ENCODE assay signal across 32 cellular contexts in the genomic region with DNA sequence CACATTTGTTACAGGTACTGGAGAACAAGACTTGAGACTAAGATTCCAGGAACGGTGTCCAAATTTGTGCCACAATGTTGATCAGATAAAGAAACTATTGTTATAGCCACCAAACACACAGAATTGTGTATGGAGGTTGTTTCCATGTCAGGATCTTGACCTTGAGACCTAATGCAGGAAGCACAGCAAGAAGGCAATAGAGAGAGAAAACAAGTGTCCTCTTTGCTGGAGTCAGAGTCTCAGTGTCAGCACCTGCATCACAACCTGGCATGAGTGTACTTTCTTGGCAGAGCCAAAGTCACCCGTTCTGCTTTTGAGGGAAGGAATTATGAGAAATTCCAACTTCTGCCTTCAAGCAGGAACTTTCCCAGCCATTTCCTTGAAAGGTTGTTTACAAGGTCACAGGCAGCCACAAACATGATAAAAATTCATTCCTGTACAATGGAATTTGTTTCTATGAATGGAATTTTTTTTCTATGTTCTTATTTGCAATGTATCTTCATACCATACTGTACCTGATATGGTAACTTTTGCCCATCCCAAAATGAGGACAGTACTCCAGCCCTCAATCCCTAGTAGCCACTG.
A peak's percentile ranks its signal among the peaks of the same experiment; 100 is the strongest.
DNase-seq lines count a peak whose midpoint lies in the region; ATAC-seq and TF ChIP-seq lines count a peak whose summit lies in the region.
"Had no signal": no experiment of that assay in that cellular context is flagged by ENCODE, and none has a peak within 500 bp of the region (broad histone marks: within the 10 kb centered on the region; RNA-seq: fewer than 3 reads in every experiment).

No MANE protein-coding gene starts in this region.

- TF ChIP-seq POLR2A in erythroblast (IDR thresholded peaks at IDR 0.05; ENCODE audit: low read length): no peak

- H3K27me3 ChIP-seq in dorsolateral prefrontal cortex: no peaks in the 10 kb centered on the region
- H3K27me3 ChIP-seq: cardiac muscle cell, gastroesophageal sphincter, Peyer's patch, testis had no signal

- intact Hi-C loops in dorsolateral prefrontal cortex (cut with DNase I): no loop called here

- no peak overlapping the region for H3K27ac ChIP-seq in dorsolateral prefrontal cortex
- H3K27ac ChIP-seq: cardiac muscle cell, gastroesophageal sphincter, HL-60, Peyer's patch, testis had no signal

- peak; percentile 52 for ATAC-seq in SK-N-SH treated with all-trans-retinoic acid at 6 μM for 48 hours
- ATAC-seq in GM18498 (IDR thresholded peaks at IDR 0.05; ENCODE audit: unreplicated experiment): no peak
- ATAC-seq: activated CD4-positive, alpha-beta T cell treated with anti-CD3 and anti-CD28 coated beads for 36 hours; activated CD8-positive, alpha-beta T cell treated with anti-CD3 and anti-CD28 coated beads for 36 hours; gastroesophageal sphincter; left colon had no signal

- TF ChIP-seq CTCF in choroid plexus epithelial cell (conservative IDR thresholded peaks at IDR 0.05; ENCODE audit: low read depth, low read length) (no peak), dorsolateral prefrontal cortex (IDR thresholded peaks at IDR 0.05 in 54 of 56, conservative IDR thresholded peaks at IDR 0.05 in 2 of 56; ENCODE audit: low read depth in 1 of 56, partially characterized antibody in 56 of 56) (no peak)

- DNase-seq in EH (ENCODE audit: low read depth): peak; percentile 48
- peak; percentile 26 for DNase-seq in choroid plexus epithelial cell (ENCODE audit: low read depth)
- DNase-seq in pons (ENCODE audit: low spot score): peak; percentile 36
- no peak for DNase-seq in dorsolateral prefrontal cortex
- no peak for DNase-seq in NCI-H446 (lab: John Stamatoyannopoulos, UW)
- no peak for DNase-seq in erythroblast (lab: John Stamatoyannopoulos, UW)
- DNase-seq: activated CD4-positive, alpha-beta T cell treated with anti-CD3 and anti-CD28 coated beads for 36 hours; activated CD8-positive, alpha-beta memory T cell treated with anti-CD3 and anti-CD28 coated beads, Interleukin-2, amount 50 U/mL, for 48 hours; activated CD8-positive, alpha-beta T cell treated with anti-CD3 and anti-CD28 coated beads for 36 hours; activated naive CD4-positive, alpha-beta T cell treated with anti-CD3 and anti-CD28 coated beads, Interleukin-2, amount 10 ng/mL, durations not matched to agents 7 days and 5 days; amniotic stem cell; CD4-positive, alpha-beta memory T cell; hypothalamus; Karpas-422; left colon; NCI-H1417 treated with DMSO at 0.1 percent for 48 hours; NCI-H2081 treated with DMSO at 0.1 percent for 48 hours; NCI-H226; NCI-H748 treated with DMSO at 0.1 percent for 48 hours; nephron progenitor cell; Peyer's patch; retina; SIG-M5; stimulated activated naive CD4-positive, alpha-beta T cell; T-helper 9 cell; testis had no signal

- H3K4me3 ChIP-seq in choroid plexus epithelial cell (ENCODE audit: low read depth, low read length) (no peak overlapping the region), dorsolateral prefrontal cortex (no peak overlapping the region)
- H3K4me3 ChIP-seq: cardiac muscle cell, gastroesophageal sphincter, Peyer's patch, smooth muscle cell, testis had no signal

TF ChIP-seq in SK-N-SH treated with all-trans-retinoic acid at 6 μM for 48 hours, 23 proteins besides CTCF, POLR2A, EP300 and RAD21:
- TF ChIP-seq, protein P1, sequence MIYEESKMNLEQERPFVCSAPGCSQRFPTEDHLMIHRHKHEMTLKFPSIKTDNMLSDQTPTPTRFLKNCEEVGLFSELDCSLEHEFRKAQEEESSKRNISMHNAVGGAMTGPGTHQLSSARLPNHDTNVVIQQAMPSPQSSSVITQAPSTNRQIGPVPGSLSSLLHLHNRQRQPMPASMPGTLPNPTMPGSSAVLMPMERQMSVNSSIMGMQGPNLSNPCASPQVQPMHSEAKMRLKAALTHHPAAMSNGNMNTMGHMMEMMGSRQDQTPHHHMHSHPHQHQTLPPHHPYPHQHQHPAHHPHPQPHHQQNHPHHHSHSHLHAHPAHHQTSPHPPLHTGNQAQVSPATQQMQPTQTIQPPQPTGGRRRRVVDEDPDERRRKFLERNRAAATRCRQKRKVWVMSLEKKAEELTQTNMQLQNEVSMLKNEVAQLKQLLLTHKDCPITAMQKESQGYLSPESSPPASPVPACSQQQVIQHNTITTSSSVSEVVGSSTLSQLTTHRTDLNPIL (CRISPR knock-in tag; IDR thresholded peaks at IDR 0.05; ENCODE audit: low read depth): no peak
- TF ChIP-seq TCF4 (CRISPR knock-in tag; IDR thresholded peaks at IDR 0.05; ENCODE audit: borderline replicate concordance) (no peak), ZC3H10 (CRISPR knock-in tag; IDR thresholded peaks at IDR 0.05) (no peak), BACH2 (CRISPR knock-in tag; IDR thresholded peaks at IDR 0.05; ENCODE audit: borderline replicate concordance) (no peak), ARNTL (CRISPR knock-in tag; IDR thresholded peaks at IDR 0.05; ENCODE audit: borderline replicate concordance, low read depth) (no peak), ISL1 (CRISPR knock-in tag; IDR thresholded peaks at IDR 0.05) (no peak), ZFP30 (CRISPR knock-in tag; IDR thresholded peaks at IDR 0.05) (no peak), SNAI2 (CRISPR knock-in tag; IDR thresholded peaks at IDR 0.05) (no peak)
- TF ChIP-seq, protein P2, sequence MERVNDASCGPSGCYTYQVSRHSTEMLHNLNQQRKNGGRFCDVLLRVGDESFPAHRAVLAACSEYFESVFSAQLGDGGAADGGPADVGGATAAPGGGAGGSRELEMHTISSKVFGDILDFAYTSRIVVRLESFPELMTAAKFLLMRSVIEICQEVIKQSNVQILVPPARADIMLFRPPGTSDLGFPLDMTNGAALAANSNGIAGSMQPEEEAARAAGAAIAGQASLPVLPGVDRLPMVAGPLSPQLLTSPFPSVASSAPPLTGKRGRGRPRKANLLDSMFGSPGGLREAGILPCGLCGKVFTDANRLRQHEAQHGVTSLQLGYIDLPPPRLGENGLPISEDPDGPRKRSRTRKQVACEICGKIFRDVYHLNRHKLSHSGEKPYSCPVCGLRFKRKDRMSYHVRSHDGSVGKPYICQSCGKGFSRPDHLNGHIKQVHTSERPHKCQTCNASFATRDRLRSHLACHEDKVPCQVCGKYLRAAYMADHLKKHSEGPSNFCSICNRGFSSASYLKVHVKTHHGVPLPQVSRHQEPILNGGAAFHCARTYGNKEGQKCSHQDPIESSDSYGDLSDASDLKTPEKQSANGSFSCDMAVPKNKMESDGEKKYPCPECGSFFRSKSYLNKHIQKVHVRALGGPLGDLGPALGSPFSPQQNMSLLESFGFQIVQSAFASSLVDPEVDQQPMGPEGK (CRISPR knock-in tag; IDR thresholded peaks at IDR 0.05; ENCODE audit: borderline replicate concordance): no peak
- TF ChIP-seq, protein P3, sequence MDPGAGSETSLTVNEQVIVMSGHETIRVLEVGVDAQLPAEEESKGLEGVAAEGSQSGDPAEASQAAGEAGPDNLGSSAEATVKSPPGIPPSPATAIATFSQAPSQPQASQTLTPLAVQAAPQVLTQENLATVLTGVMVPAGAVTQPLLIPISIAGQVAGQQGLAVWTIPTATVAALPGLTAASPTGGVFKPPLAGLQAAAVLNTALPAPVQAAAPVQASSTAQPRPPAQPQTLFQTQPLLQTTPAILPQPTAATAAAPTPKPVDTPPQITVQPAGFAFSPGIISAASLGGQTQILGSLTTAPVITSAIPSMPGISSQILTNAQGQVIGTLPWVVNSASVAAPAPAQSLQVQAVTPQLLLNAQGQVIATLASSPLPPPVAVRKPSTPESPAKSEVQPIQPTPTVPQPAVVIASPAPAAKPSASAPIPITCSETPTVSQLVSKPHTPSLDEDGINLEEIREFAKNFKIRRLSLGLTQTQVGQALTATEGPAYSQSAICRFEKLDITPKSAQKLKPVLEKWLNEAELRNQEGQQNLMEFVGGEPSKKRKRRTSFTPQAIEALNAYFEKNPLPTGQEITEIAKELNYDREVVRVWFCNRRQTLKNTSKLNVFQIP (CRISPR knock-in tag; IDR thresholded peaks at IDR 0.05; ENCODE audit: borderline replicate concordance, low read depth): no peak

Comparison
In these comparisons a context has a peak if more than half of its experiments do, and no peak if none do; other contexts are left out.
1. DNase-seq: peak in EH (single experiment), choroid plexus epithelial cell (single experiment) and pons (single experiment); none in dorsolateral prefrontal cortex (0 of 10), NCI-H446 (0 of 2) and erythroblast (0 of 2).